Comparison of ENCODE assay signal across 1 cellular context in the genomic region with DNA sequence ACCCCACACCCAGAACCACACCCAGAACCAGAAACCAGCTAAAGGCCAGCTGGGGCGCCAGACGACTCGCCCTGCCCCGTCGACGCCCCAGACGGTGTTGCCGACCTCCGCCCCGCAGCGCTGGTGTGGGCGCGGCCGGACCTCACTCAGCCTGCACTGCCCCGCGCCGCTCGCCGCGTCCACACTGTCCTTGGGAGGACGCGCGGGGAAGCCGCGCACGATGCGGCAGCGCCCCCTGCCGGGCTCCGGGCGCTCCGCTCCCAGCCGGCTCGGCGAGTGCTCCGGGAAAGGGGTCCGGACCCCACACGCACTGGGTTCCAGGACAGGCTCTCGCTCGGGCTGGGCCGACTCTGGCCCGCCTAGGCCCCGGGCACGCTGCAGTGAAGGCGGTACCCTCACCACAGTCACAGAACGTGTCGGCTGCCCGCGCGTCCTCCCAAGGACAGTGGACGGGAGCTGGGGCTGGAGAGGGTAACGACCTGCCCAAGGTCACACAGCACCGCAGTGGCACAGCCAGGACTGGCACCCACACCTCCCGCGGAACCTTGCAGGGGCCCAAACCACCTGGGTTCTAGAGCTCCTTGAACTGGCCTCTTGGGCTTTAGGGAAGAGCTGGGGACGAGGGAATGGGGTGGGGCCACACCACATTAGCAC.
TF ChIP-seq lines count a peak whose summit lies in the region.

No MANE protein-coding gene starts in this region.

TF ChIP-seq in K562, 482 proteins besides CTCF, POLR2A, EP300 and RAD21 (continued from another document and continues in another):
- TF ChIP-seq, protein P1, sequence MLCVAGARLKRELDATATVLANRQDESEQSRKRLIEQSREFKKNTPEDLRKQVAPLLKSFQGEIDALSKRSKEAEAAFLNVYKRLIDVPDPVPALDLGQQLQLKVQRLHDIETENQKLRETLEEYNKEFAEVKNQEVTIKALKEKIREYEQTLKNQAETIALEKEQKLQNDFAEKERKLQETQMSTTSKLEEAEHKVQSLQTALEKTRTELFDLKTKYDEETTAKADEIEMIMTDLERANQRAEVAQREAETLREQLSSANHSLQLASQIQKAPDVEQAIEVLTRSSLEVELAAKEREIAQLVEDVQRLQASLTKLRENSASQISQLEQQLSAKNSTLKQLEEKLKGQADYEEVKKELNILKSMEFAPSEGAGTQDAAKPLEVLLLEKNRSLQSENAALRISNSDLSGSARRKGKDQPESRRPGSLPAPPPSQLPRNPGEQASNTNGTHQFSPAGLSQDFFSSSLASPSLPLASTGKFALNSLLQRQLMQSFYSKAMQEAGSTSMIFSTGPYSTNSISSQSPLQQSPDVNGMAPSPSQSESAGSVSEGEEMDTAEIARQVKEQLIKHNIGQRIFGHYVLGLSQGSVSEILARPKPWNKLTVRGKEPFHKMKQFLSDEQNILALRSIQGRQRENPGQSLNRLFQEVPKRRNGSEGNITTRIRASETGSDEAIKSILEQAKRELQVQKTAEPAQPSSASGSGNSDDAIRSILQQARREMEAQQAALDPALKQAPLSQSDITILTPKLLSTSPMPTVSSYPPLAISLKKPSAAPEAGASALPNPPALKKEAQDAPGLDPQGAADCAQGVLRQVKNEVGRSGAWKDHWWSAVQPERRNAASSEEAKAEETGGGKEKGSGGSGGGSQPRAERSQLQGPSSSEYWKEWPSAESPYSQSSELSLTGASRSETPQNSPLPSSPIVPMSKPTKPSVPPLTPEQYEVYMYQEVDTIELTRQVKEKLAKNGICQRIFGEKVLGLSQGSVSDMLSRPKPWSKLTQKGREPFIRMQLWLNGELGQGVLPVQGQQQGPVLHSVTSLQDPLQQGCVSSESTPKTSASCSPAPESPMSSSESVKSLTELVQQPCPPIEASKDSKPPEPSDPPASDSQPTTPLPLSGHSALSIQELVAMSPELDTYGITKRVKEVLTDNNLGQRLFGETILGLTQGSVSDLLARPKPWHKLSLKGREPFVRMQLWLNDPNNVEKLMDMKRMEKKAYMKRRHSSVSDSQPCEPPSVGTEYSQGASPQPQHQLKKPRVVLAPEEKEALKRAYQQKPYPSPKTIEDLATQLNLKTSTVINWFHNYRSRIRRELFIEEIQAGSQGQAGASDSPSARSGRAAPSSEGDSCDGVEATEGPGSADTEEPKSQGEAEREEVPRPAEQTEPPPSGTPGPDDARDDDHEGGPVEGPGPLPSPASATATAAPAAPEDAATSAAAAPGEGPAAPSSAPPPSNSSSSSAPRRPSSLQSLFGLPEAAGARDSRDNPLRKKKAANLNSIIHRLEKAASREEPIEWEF (CRISPR knock-in tag; IDR thresholded peaks at IDR 0.05): no peak
- TF ChIP-seq ZNF644 (tag; IDR thresholded peaks at IDR 0.05; ENCODE audit: low read depth) (no peak), ZNF778 (CRISPR knock-in tag; IDR thresholded peaks at IDR 0.05) (no peak), SLC30A9 (CRISPR knock-in tag; IDR thresholded peaks at IDR 0.05) (no peak), NFRKB (IDR thresholded peaks at IDR 0.05; ENCODE audit: low read depth) (0 out of 2 replicates have a peak, but pooled peaks have one; percentile 31), CC2D1A (IDR thresholded peaks at IDR 0.05) (no peak), TARDBP (IDR thresholded peaks at IDR 0.05) (peak; percentile 72; the same call in 1 of the 2 replicates), CBX8 (IDR thresholded peaks at IDR 0.05; ENCODE audit: borderline replicate concordance, extremely low read depth, low read depth, low read length, poor library complexity, severe bottlenecking) (no peak), XRCC5 (IDR thresholded peaks at IDR 0.05; ENCODE audit: low read depth, low read length) (peak; percentile 26; the same call in 1 of the 2 replicates), SMARCA4 (IDR thresholded peaks at IDR 0.05) (0 out of 2 replicates have a peak, but pooled peaks have one; percentile 29), TEAD1 (CRISPR knock-in tag; IDR thresholded peaks at IDR 0.05) (peak in 1 of 2 experiments; percentile 70; a peak in 1 of 4 replicates), HCFC1 (IDR thresholded peaks at IDR 0.05; ENCODE audit: low read depth, low read length) (peak; percentile 56), RUNX1 (IDR thresholded peaks at IDR 0.05; ENCODE audit: low read depth) (no peak), ZNF3 (CRISPR knock-in tag; IDR thresholded peaks at IDR 0.05) (no peak), POLR2AphosphoS2 (IDR thresholded peaks at IDR 0.05; ENCODE audit: low read length) (no peak), CXXC5 (CRISPR knock-in tag; IDR thresholded peaks at IDR 0.05) (peak; percentile 47), MEF2A (IDR thresholded peaks at IDR 0.05; ENCODE audit: control insufficient read depth, low read depth, low read length) (no peak), SMAD4 (CRISPR knock-in tag; conservative IDR thresholded peaks at IDR 0.05) (peak; percentile 18; the same call in 1 of the 2 replicates), BHLHE40 (IDR thresholded peaks at IDR 0.05; ENCODE audit: low read length) (peak; percentile 14; the same call in 1 of the 2 replicates)
- TF ChIP-seq, protein P2, sequence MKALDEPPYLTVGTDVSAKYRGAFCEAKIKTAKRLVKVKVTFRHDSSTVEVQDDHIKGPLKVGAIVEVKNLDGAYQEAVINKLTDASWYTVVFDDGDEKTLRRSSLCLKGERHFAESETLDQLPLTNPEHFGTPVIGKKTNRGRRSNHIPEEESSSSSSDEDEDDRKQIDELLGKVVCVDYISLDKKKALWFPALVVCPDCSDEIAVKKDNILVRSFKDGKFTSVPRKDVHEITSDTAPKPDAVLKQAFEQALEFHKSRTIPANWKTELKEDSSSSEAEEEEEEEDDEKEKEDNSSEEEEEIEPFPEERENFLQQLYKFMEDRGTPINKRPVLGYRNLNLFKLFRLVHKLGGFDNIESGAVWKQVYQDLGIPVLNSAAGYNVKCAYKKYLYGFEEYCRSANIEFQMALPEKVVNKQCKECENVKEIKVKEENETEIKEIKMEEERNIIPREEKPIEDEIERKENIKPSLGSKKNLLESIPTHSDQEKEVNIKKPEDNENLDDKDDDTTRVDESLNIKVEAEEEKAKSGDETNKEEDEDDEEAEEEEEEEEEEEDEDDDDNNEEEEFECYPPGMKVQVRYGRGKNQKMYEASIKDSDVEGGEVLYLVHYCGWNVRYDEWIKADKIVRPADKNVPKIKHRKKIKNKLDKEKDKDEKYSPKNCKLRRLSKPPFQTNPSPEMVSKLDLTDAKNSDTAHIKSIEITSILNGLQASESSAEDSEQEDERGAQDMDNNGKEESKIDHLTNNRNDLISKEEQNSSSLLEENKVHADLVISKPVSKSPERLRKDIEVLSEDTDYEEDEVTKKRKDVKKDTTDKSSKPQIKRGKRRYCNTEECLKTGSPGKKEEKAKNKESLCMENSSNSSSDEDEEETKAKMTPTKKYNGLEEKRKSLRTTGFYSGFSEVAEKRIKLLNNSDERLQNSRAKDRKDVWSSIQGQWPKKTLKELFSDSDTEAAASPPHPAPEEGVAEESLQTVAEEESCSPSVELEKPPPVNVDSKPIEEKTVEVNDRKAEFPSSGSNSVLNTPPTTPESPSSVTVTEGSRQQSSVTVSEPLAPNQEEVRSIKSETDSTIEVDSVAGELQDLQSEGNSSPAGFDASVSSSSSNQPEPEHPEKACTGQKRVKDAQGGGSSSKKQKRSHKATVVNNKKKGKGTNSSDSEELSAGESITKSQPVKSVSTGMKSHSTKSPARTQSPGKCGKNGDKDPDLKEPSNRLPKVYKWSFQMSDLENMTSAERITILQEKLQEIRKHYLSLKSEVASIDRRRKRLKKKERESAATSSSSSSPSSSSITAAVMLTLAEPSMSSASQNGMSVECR (CRISPR knock-in tag; IDR thresholded peaks at IDR 0.05): 0 out of 2 replicates have a peak, but pooled peaks have one; percentile 67
- TF ChIP-seq, protein P3, sequence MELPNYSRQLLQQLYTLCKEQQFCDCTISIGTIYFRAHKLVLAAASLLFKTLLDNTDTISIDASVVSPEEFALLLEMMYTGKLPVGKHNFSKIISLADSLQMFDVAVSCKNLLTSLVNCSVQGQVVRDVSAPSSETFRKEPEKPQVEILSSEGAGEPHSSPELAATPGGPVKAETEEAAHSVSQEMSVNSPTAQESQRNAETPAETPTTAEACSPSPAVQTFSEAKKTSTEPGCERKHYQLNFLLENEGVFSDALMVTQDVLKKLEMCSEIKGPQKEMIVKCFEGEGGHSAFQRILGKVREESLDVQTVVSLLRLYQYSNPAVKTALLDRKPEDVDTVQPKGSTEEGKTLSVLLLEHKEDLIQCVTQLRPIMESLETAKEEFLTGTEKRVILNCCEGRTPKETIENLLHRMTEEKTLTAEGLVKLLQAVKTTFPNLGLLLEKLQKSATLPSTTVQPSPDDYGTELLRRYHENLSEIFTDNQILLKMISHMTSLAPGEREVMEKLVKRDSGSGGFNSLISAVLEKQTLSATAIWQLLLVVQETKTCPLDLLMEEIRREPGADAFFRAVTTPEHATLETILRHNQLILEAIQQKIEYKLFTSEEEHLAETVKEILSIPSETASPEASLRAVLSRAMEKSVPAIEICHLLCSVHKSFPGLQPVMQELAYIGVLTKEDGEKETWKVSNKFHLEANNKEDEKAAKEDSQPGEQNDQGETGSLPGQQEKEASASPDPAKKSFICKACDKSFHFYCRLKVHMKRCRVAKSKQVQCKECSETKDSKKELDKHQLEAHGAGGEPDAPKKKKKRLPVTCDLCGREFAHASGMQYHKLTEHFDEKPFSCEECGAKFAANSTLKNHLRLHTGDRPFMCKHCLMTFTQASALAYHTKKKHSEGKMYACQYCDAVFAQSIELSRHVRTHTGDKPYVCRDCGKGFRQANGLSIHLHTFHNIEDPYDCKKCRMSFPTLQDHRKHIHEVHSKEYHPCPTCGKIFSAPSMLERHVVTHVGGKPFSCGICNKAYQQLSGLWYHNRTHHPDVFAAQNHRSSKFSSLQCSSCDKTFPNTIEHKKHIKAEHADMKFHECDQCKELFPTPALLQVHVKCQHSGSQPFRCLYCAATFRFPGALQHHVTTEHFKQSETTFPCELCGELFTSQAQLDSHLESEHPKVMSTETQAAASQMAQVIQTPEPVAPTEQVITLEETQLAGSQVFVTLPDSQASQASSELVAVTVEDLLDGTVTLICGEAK (IDR thresholded peaks at IDR 0.05): peak; percentile 67
- TF ChIP-seq, protein P3 (CRISPR knock-in tag; IDR thresholded peaks at IDR 0.05): no peak
- TF ChIP-seq, protein P4, sequence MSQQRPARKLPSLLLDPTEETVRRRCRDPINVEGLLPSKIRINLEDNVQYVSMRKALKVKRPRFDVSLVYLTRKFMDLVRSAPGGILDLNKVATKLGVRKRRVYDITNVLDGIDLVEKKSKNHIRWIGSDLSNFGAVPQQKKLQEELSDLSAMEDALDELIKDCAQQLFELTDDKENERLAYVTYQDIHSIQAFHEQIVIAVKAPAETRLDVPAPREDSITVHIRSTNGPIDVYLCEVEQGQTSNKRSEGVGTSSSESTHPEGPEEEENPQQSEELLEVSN (IDR thresholded peaks at IDR 0.05; ENCODE audit: borderline replicate concordance in 1 of 2, extremely low read depth in 1 of 2, insufficient read depth in 1 of 2, insufficient read length in 1 of 2, low read depth in 1 of 2, low read length in 1 of 2, poor library complexity in 1 of 2, severe bottlenecking in 1 of 2): peak in 1 of 2 experiments; percentile 72
- TF ChIP-seq, protein P5, sequence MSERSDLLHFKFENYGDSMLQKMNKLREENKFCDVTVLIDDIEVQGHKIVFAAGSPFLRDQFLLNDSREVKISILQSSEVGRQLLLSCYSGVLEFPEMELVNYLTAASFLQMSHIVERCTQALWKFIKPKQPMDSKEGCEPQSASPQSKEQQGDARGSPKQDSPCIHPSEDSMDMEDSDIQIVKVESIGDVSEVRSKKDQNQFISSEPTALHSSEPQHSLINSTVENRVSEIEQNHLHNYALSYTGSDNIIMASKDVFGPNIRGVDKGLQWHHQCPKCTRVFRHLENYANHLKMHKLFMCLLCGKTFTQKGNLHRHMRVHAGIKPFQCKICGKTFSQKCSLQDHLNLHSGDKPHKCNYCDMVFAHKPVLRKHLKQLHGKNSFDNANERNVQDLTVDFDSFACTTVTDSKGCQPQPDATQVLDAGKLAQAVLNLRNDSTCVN (CRISPR knock-in tag; IDR thresholded peaks at IDR 0.05): no peak
- TF ChIP-seq, protein P6, sequence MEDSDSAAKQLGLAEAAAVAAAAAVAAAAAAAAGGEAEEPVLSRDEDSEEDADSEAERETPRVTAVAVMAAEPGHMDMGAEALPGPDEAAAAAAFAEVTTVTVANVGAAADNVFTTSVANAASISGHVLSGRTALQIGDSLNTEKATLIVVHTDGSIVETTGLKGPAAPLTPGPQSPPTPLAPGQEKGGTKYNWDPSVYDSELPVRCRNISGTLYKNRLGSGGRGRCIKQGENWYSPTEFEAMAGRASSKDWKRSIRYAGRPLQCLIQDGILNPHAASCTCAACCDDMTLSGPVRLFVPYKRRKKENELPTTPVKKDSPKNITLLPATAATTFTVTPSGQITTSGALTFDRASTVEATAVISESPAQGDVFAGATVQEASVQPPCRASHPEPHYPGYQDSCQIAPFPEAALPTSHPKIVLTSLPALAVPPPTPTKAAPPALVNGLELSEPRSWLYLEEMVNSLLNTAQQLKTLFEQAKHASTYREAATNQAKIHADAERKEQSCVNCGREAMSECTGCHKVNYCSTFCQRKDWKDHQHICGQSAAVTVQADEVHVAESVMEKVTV (CRISPR knock-in tag; IDR thresholded peaks at IDR 0.05): peak; percentile 82
- TF ChIP-seq, protein P7, sequence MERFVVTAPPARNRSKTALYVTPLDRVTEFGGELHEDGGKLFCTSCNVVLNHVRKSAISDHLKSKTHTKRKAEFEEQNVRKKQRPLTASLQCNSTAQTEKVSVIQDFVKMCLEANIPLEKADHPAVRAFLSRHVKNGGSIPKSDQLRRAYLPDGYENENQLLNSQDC (CRISPR knock-in tag; IDR thresholded peaks at IDR 0.05): no peak
